15 cellular contexts compared by ENCODE assay signal in genomic region chr2:240465765-240466578, GRCh38. TPM values are rescaled to one million over a fixed set of nuclear protein-coding genes. Genes with fewer than 3 reads are reported as not detected.
DNase-seq lines count a peak whose midpoint lies in the region; ATAC-seq and TF ChIP-seq lines count a peak whose summit lies in the region.
"Had no signal": no experiment of that assay in that cellular context is flagged by ENCODE, and none has a peak within 500 bp of the region (broad histone marks: within the 10 kb centered on the region; RNA-seq: fewer than 3 reads in every experiment).

No MANE protein-coding gene starts in this region.

- no peak for ATAC-seq in activated T-cell treated with anti-CD3 and anti-CD28 coated beads, Interleukin-2, amount 50 U/mL, for 4 hours
- ATAC-seq in activated T-cell treated with anti-CD3 and anti-CD28 coated beads, Interleukin-2, amount 50 U/mL, for 72 hours (replicated peaks in 1 of 2) = no peak
- peak; percentile 35 for ATAC-seq in Right ventricle myocardium inferior
- no peak for ATAC-seq in natural killer cell treated with Interleukin-12 subunit alpha and Interleukin-12 subunit beta and Interleukin-15 and Interleukin-18, amount 100 ng/mL, for 72 hours
- ATAC-seq: effector memory CD8-positive, alpha-beta T cell had no signal

- H3K4me1 Mint-ChIP-seq in activated T-cell treated with anti-CD3 and anti-CD28 coated beads, Interleukin-2, amount 50 U/mL, for 4 hours (ENCODE audit: low read depth) = no peaks in the 10 kb centered on the region
- no peaks in the 10 kb centered on the region for H3K4me1 Mint-ChIP-seq in activated T-cell treated with anti-CD3 and anti-CD28 coated beads, Interleukin-2, amount 50 U/mL, for 72 hours (ENCODE audit: low read depth)
- H3K4me1 Mint-ChIP-seq in natural killer cell treated with Interleukin-12 subunit alpha and Interleukin-12 subunit beta and Interleukin-15 and Interleukin-18, amount 100 ng/mL, for 72 hours (ENCODE audit: low read depth in 2 of 2) = no peaks in the 10 kb centered on the region

- no peak for TF ChIP-seq POLR2A in uterus (IDR thresholded peaks at IDR 0.05)

- peak; percentile 4 for DNase-seq in activated T-cell treated with anti-CD3 and anti-CD28 coated beads, Interleukin-2, amount 50 U/mL, for 4 hours
- DNase-seq in activated T-cell treated with anti-CD3 and anti-CD28 coated beads, Interleukin-2, amount 50 U/mL, for 72 hours = no peak
- DNase-seq in Right ventricle myocardium inferior (ENCODE audit: missing footprints) (peak; percentile 68), uterus (peak; percentile 15), NCI-H187 treated with DMSO at 0.1 percent for 48 hours (lab: John Stamatoyannopoulos, UW) (no peak)
- DNase-seq in natural killer cell treated with Interleukin-12 subunit alpha and Interleukin-12 subunit beta and Interleukin-15 and Interleukin-18, amount 100 ng/mL, for 72 hours (ENCODE audit: low spot score) = peak; percentile 60
- no peak for DNase-seq in activated T-cell treated with anti-CD3 and anti-CD28 coated beads, Interleukin-2, amount 50 U/mL, for 48 hours
- DNase-seq in stimulated activated CD4-positive, alpha-beta T cell treated with anti-CD3 and anti-CD28 coated beads, Interleukin-4, amount 100 ng/mL, for 24 hours = no peak
- DNase-seq: activated CD4-positive, CD25-positive, alpha-beta regulatory T cell; DMS53; MV-4-11; NCI-H345; OCI-M1 had no signal

- H3K9me3 Mint-ChIP-seq in activated T-cell treated with anti-CD3 and anti-CD28 coated beads, Interleukin-2, amount 50 U/mL, for 4 hours = no peaks in the 10 kb centered on the region
- H3K9me3 Mint-ChIP-seq in activated T-cell treated with anti-CD3 and anti-CD28 coated beads, Interleukin-2, amount 50 U/mL, for 72 hours = no peaks in the 10 kb centered on the region
- H3K9me3 Mint-ChIP-seq in natural killer cell treated with Interleukin-12 subunit alpha and Interleukin-12 subunit beta and Interleukin-15 and Interleukin-18, amount 100 ng/mL, for 72 hours = no peaks in the 10 kb centered on the region
- H3K9me3 Mint-ChIP-seq: activated T-helper 1 cell treated with anti-CD3 and anti-CD28 coated beads, Interleukin-12 subunit alpha, Interleukin-12 subunit beta, Interleukin-2, Interleukin-4 antibody, amounts not matched to agents 30 ng/mL and 10 ng/mL and 1 ng/mL, durations not matched to agents 14 hours and 24 hours and 36 hours; effector memory CD8-positive, alpha-beta T cell had no signal

- H3K27me3 Mint-ChIP-seq in activated T-cell treated with anti-CD3 and anti-CD28 coated beads, Interleukin-2, amount 50 U/mL, for 4 hours (ENCODE audit: low read depth) = no peaks in the 10 kb centered on the region
- no peaks in the 10 kb centered on the region for H3K27me3 Mint-ChIP-seq in activated T-cell treated with anti-CD3 and anti-CD28 coated beads, Interleukin-2, amount 50 U/mL, for 72 hours (ENCODE audit: low read depth)
- no peaks in the 10 kb centered on the region for H3K27me3 Mint-ChIP-seq in natural killer cell treated with Interleukin-12 subunit alpha and Interleukin-12 subunit beta and Interleukin-15 and Interleukin-18, amount 100 ng/mL, for 72 hours
- H3K27me3 Mint-ChIP-seq: effector memory CD8-positive, alpha-beta T cell had no signal

- H3K27me3 ChIP-seq in uterus = no peaks in the 10 kb centered on the region

- no peak overlapping the region for H3K27ac ChIP-seq in uterus

- intact Hi-C loops in Right ventricle myocardium inferior (cut with DNase I) = no loop called here
- intact Hi-C loops in uterus (cut with DNase I; ENCODE audit: low total_unique reads) = no loop called here

- no peak for TF ChIP-seq CTCF in uterus (IDR thresholded peaks at IDR 0.05)

- no peak overlapping the region for H3K4me3 ChIP-seq in uterus

- no peak overlapping the region for H3K4me3 Mint-ChIP-seq in activated T-cell treated with anti-CD3 and anti-CD28 coated beads, Interleukin-2, amount 50 U/mL, for 4 hours
- no peak overlapping the region for H3K4me3 Mint-ChIP-seq in activated T-cell treated with anti-CD3 and anti-CD28 coated beads, Interleukin-2, amount 50 U/mL, for 72 hours
- no peak overlapping the region for H3K4me3 Mint-ChIP-seq in natural killer cell treated with Interleukin-12 subunit alpha and Interleukin-12 subunit beta and Interleukin-15 and Interleukin-18, amount 100 ng/mL, for 72 hours
- H3K4me3 Mint-ChIP-seq: activated T-helper 1 cell treated with anti-CD3 and anti-CD28 coated beads, Interleukin-12 subunit alpha, Interleukin-12 subunit beta, Interleukin-2, Interleukin-4 antibody, amounts not matched to agents 30 ng/mL and 10 ng/mL and 1 ng/mL, durations not matched to agents 14 hours and 24 hours and 36 hours; effector memory CD8-positive, alpha-beta T cell had no signal

- H3K27ac Mint-ChIP-seq in activated T-cell treated with anti-CD3 and anti-CD28 coated beads, Interleukin-2, amount 50 U/mL, for 72 hours = no peak overlapping the region
- H3K27ac Mint-ChIP-seq in natural killer cell treated with Interleukin-12 subunit alpha and Interleukin-12 subunit beta and Interleukin-15 and Interleukin-18, amount 100 ng/mL, for 72 hours = no peak overlapping the region
- H3K27ac Mint-ChIP-seq: activated T-helper 1 cell treated with anti-CD3 and anti-CD28 coated beads, Interleukin-12 subunit alpha, Interleukin-12 subunit beta, Interleukin-2, Interleukin-4 antibody, amounts not matched to agents 30 ng/mL and 10 ng/mL and 1 ng/mL, durations not matched to agents 14 hours and 24 hours and 36 hours; effector memory CD8-positive, alpha-beta T cell had no signal

- H3K36me3 ChIP-seq in uterus = no peaks in the 10 kb centered on the region

- H3K9me3 ChIP-seq in uterus = no peaks in the 10 kb centered on the region

- H3K36me3 Mint-ChIP-seq in activated T-cell treated with anti-CD3 and anti-CD28 coated beads, Interleukin-2, amount 50 U/mL, for 4 hours (ENCODE audit: insufficient read depth) = peaks cover 2% of the 10 kb centered on the region
- H3K36me3 Mint-ChIP-seq in activated T-cell treated with anti-CD3 and anti-CD28 coated beads, Interleukin-2, amount 50 U/mL, for 72 hours (ENCODE audit: insufficient read depth in 2 of 2) = no peaks in the 10 kb centered on the region
- H3K36me3 Mint-ChIP-seq in natural killer cell treated with Interleukin-12 subunit alpha and Interleukin-12 subunit beta and Interleukin-15 and Interleukin-18, amount 100 ng/mL, for 72 hours = no peaks in the 10 kb centered on the region

- H3K4me1 ChIP-seq in uterus = no peaks in the 10 kb centered on the region

RNA-seq across cellular contexts. Expression of gene GPC1, which starts 30.5 kb away (rescaled TPM):
- 1 to 10 TPM; 3.7 to 6.3 (median 5.9) TPM for total RNA-seq in activated T-cell treated with anti-CD3 and anti-CD28 coated beads, Interleukin-2, amount 50 U/mL, for 4 hours
- total RNA-seq in activated T-cell treated with anti-CD3 and anti-CD28 coated beads, Interleukin-2, amount 50 U/mL, for 72 hours = 1 to 10 TPM; 3.2 to 3.6 TPM
- 182 TPM for total RNA-seq in Right ventricle myocardium inferior
- 1 to 10 TPM; 1.2 to 1.8 TPM for total RNA-seq in natural killer cell treated with Interleukin-12 subunit alpha and Interleukin-12 subunit beta and Interleukin-15 and Interleukin-18, amount 100 ng/mL, for 72 hours
- 10 to 100 TPM in 3 of 4 donors, under 1 TPM in 1; 0.88 to 62.2 (median 43.4) TPM for total RNA-seq in uterus

Comparison
In these comparisons a context has a peak if more than half of its experiments do, and no peak if none do; other contexts are left out.
1. DNase-seq: peak in activated T-cell treated with anti-CD3 and anti-CD28 coated beads, Interleukin-2, amount 50 U/mL, for 4 hours (single experiment), Right ventricle myocardium inferior (single experiment), natural killer cell treated with Interleukin-12 subunit alpha and Interleukin-12 subunit beta and Interleukin-15 and Interleukin-18, amount 100 ng/mL, for 72 hours (single experiment) and uterus (2 of 2); none in activated T-cell treated with anti-CD3 and anti-CD28 coated beads, Interleukin-2, amount 50 U/mL, for 72 hours (0 of 2), activated T-cell treated with anti-CD3 and anti-CD28 coated beads, Interleukin-2, amount 50 U/mL, for 48 hours (0 of 2), stimulated activated CD4-positive, alpha-beta T cell treated with anti-CD3 and anti-CD28 coated beads, Interleukin-4, amount 100 ng/mL, for 24 hours (single experiment) and NCI-H187 treated with DMSO at 0.1 percent for 48 hours (single experiment).